13 cellular contexts compared by ENCODE assay signal in genomic region chr1:232613752-232614381, GRCh38. TPM values are rescaled to one million over a fixed set of nuclear protein-coding genes. Genes with fewer than 3 reads are reported as not detected.
DNase-seq lines count a peak whose midpoint lies in the region; ATAC-seq and TF ChIP-seq lines count a peak whose summit lies in the region.
"Had no signal": no experiment of that assay in that cellular context is flagged by ENCODE, and none has a peak within 500 bp of the region (broad histone marks: within the 10 kb centered on the region; RNA-seq: fewer than 3 reads in every experiment).

No MANE protein-coding gene starts in this region.

- H3K4me1 ChIP-seq in PC-3 (ENCODE audit: insufficient read depth, low read length) (no peaks in the 10 kb centered on the region), smooth muscle cell (ENCODE audit: low read depth) (peaks cover 24% of the 10 kb centered on the region), OCI-LY7 (ENCODE audit: insufficient read depth, low read length, poor library complexity, severe bottlenecking) (peaks cover 45% of the 10 kb centered on the region)

- no peaks in the 10 kb centered on the region for H3K36me3 Mint-ChIP-seq in activated T-helper 17 cell treated with anti-CD3 and anti-CD28 coated beads, Interleukin-2, amount 50 U/mL, for 72 hours (ENCODE audit: low read depth)
- H3K36me3 Mint-ChIP-seq: naive thymus-derived CD4-positive, alpha-beta T cell had no signal

- H3K4me2 ChIP-seq in PC-3 (ENCODE audit: low read length) (no peak overlapping the region), smooth muscle cell (peak overlapping the region; percentile 75), OCI-LY7 (ENCODE audit: low read length) (no peak overlapping the region)
- H3K4me2 ChIP-seq: KMS-11 had no signal

- H3K9me3 Mint-ChIP-seq in activated T-helper 17 cell treated with anti-CD3 and anti-CD28 coated beads, Interleukin-2, amount 50 U/mL, for 72 hours, result no peaks in the 10 kb centered on the region
- H3K9me3 Mint-ChIP-seq: naive thymus-derived CD4-positive, alpha-beta T cell had no signal

- H3K27ac Mint-ChIP-seq in activated T-helper 17 cell treated with anti-CD3 and anti-CD28 coated beads, Interleukin-2, amount 50 U/mL, for 72 hours, result no peak overlapping the region
- H3K27ac Mint-ChIP-seq: naive thymus-derived CD4-positive, alpha-beta T cell had no signal

- POLR2A ChIA-PET in PC-3 (lab: Charles Lee; ENCODE audit: unreplicated experiment) (no interaction called here), OCI-LY7 (lab: Charles Lee) (interaction anchor here (0.6 to 1.0 kb wide), 2 partner anchors 12 to 14 kb away, joined by 3 read pairs; no protein-coding TSS in a partner anchor)

- H3K4me3 Mint-ChIP-seq in activated T-helper 17 cell treated with anti-CD3 and anti-CD28 coated beads, Interleukin-2, amount 50 U/mL, for 72 hours, result no peak overlapping the region

- H4K20me1 ChIP-seq in PC-3 (ENCODE audit: low read length), result no peaks in the 10 kb centered on the region
- H4K20me1 ChIP-seq in smooth muscle cell (ENCODE audit: low read depth), result peaks cover 54% of the 10 kb centered on the region
- H4K20me1 ChIP-seq in OCI-LY7 (ENCODE audit: insufficient read depth, low read length), result no peaks in the 10 kb centered on the region

- H3K36me3 ChIP-seq in PC-3 (ENCODE audit: low read depth, low read length) (no peaks in the 10 kb centered on the region), smooth muscle cell (ENCODE audit: low read depth) (no peaks in the 10 kb centered on the region), OCI-LY7 (ENCODE audit: insufficient read depth, low read length) (no peaks in the 10 kb centered on the region)
- H3K36me3 ChIP-seq: adrenal gland, transverse colon had no signal

- 4% methylated on average over 5 of the region's 5 CpGs for WGBS in smooth muscle cell (ENCODE audit: low lambda C conversion rate)

- TF ChIP-seq CTCF in PC-3 (conservative IDR thresholded peaks at IDR 0.05; ENCODE audit: low read depth, low read length) (no peak), fibroblast of pulmonary artery (IDR thresholded peaks at IDR 0.05; ENCODE audit: low read length, missing control alignments) (no peak), smooth muscle cell (IDR thresholded peaks at IDR 0.05; ENCODE audit: borderline replicate concordance, insufficient read depth, poor library complexity, severe bottlenecking) (no peak), OCI-LY7 (conservative IDR thresholded peaks at IDR 0.05; ENCODE audit: low read length) (no peak)

- ATAC-seq in PC-3, result peak; percentile 46; the same call in 1 of the 2 replicates
- no peak for ATAC-seq in activated T-helper 17 cell treated with anti-CD3 and anti-CD28 coated beads, Interleukin-2, amount 50 U/mL, for 72 hours (replicated peaks)
- ATAC-seq: naive thymus-derived CD4-positive, alpha-beta T cell had no signal

- peaks cover 13% of the 10 kb centered on the region for H3K4me1 Mint-ChIP-seq in activated T-helper 17 cell treated with anti-CD3 and anti-CD28 coated beads, Interleukin-2, amount 50 U/mL, for 72 hours

- H3K79me2 ChIP-seq in PC-3 (ENCODE audit: low read length) (no peaks in the 10 kb centered on the region), smooth muscle cell (ENCODE audit: low read depth) (peaks cover 82% of the 10 kb centered on the region), OCI-LY7 (ENCODE audit: insufficient read depth, low read depth, low read length) (0 out of 2 replicates have a peak, but pooled peaks cover 13% of the 10 kb centered on the region)

- H3K4me3 ChIP-seq in PC-3 (ENCODE audit: low read length) (no peak overlapping the region), fibroblast of pulmonary artery (replicated peaks; ENCODE audit: low read depth, low read length) (no peak overlapping the region), smooth muscle cell (no peak overlapping the region), OCI-LY7 (ENCODE audit: low read depth, low read length, poor library complexity, severe bottlenecking) (no peak overlapping the region)
- H3K4me3 ChIP-seq: adrenal gland, transverse colon had no signal

- H3F3A ChIP-seq in PC-3 (ENCODE audit: low read length, unreplicated experiment) (no peaks in the 10 kb centered on the region), smooth muscle cell (ENCODE audit: low read depth) (peaks cover 15% of the 10 kb centered on the region)

- H3K9me2 ChIP-seq in PC-3 (replicated peaks; ENCODE audit: low read length) (no peaks in the 10 kb centered on the region), OCI-LY7 (ENCODE audit: insufficient read depth, low read length) (no peaks in the 10 kb centered on the region)

- BruUV-seq in PC-3 (replicated peaks; lab: Mats Ljungman, UMichigan) (no TSS peak), OCI-LY7 (replicated peaks; lab: Mats Ljungman, UMichigan) (no TSS peak)

- no peaks in the 10 kb centered on the region for H3K27me3 Mint-ChIP-seq in activated T-helper 17 cell treated with anti-CD3 and anti-CD28 coated beads, Interleukin-2, amount 50 U/mL, for 72 hours

- no peaks in the 10 kb centered on the region for H3K27me3 ChIP-seq in PC-3 (ENCODE audit: low read length)
- no peaks in the 10 kb centered on the region for H3K27me3 ChIP-seq in smooth muscle cell (ENCODE audit: low read depth)
- H3K27me3 ChIP-seq: adrenal gland, transverse colon had no signal

- H3K27ac ChIP-seq in PC-3 (ENCODE audit: low read length) (no peak overlapping the region), smooth muscle cell (ENCODE audit: low read depth) (peak overlapping the region; percentile 64), OCI-LY7 (ENCODE audit: low read depth, low read length, poor library complexity, severe bottlenecking) (no peak overlapping the region)
- H3K27ac ChIP-seq: adrenal gland, KMS-11, transverse colon had no signal

- H3K9me3 ChIP-seq in PC-3 (ENCODE audit: low read length) (no peaks in the 10 kb centered on the region), smooth muscle cell (replicated peaks; ENCODE audit: low read depth) (no peaks in the 10 kb centered on the region), OCI-LY7 (ENCODE audit: low read length) (no peaks in the 10 kb centered on the region)
- H3K9me3 ChIP-seq: adrenal gland, transverse colon had no signal

- CTCF ChIA-PET in PC-3 (lab: Charles Lee), result no interaction called here
- CTCF ChIA-PET in OCI-LY7 (lab: Charles Lee; ENCODE audit: unreplicated experiment), result no interaction called here

- intact Hi-C loops in PC-3 (cut with micrococcal nuclease), result no loop called here
- intact Hi-C loops in OCI-LY7 (cut with micrococcal nuclease; ENCODE audit: unreplicated experiment), result no loop called here

- DNase-seq in NCI-H2107 treated with DMSO at 0.1 percent for 48 hours (lab: John Stamatoyannopoulos, UW; ENCODE audit: unreplicated experiment) (peak; percentile 38), NCI-H2107 (lab: John Stamatoyannopoulos, UW) (no peak), PC-3 (no peak), fibroblast of pulmonary artery (ENCODE audit: low read depth) (peak; percentile 86), smooth muscle cell (lab: John Stamatoyannopoulos, UW; ENCODE audit: unreplicated experiment) (no peak), SKM-1 (lab: John Stamatoyannopoulos, UW; ENCODE audit: unreplicated experiment) (no peak), OCI-LY7 (ENCODE audit: low spot score) (no peak)
- DNase-seq: activated CD4-positive, alpha-beta T cell treated with anti-CD3 and anti-CD28 coated beads, Interleukin-2, amount 50 U/mL, for 1 hour; adrenal gland; naive thymus-derived CD4-positive, alpha-beta T cell; transverse colon had no signal

- H2AFZ ChIP-seq in PC-3 (ENCODE audit: low read length), result no peak overlapping the region
- no peak overlapping the region for H2AFZ ChIP-seq in smooth muscle cell (ENCODE audit: low read depth)
- H2AFZ ChIP-seq in OCI-LY7 (ENCODE audit: low read length), result no peak overlapping the region

- no peak overlapping the region for H3K9ac ChIP-seq in PC-3 (ENCODE audit: low read length)
- H3K9ac ChIP-seq in smooth muscle cell (ENCODE audit: low read depth), result no peak overlapping the region
- H3K9ac ChIP-seq: KMS-11 had no signal

RNA-seq across cellular contexts. Expression of gene SIPA1L2, which starts 16.1 kb away (rescaled TPM):
- 8.9 and 9.8 TPM in 2 replicates for total RNA-seq in PC-3 (2014; rRNA removed)
- 37.0 and 37.2 TPM in 2 replicates for total RNA-seq in smooth muscle cell
- polyA plus RNA-seq in smooth muscle cell, result 14.9 and 18.9 TPM in 2 replicates
- total RNA-seq in activated T-helper 17 cell treated with anti-CD3 and anti-CD28 coated beads, Interleukin-2, amount 50 U/mL, for 72 hours, result 10 to 100 TPM in 1 of 2 donors, 1 to 10 TPM in 1; 2.9 to 19.1 TPM
- total RNA-seq in OCI-LY7 (2014; rRNA removed; shearing (Covaris generic)), result 13.5 and 16.0 TPM in 2 replicates
- 6.2 and 7.8 TPM in 2 replicates for total RNA-seq in OCI-LY7 (2022)

Comparison
In these comparisons a context has a peak if more than half of its experiments do, and no peak if none do; other contexts are left out.
1. DNase-seq: peak in NCI-H2107 treated with DMSO at 0.1 percent for 48 hours (single experiment) and fibroblast of pulmonary artery (single experiment); none in NCI-H2107 (single experiment), PC-3 (single experiment), smooth muscle cell (single experiment), SKM-1 (single experiment) and OCI-LY7 (single experiment).